1 cellular context compared by ENCODE assay signal in genomic region chr17:57984226-57984890, GRCh38.
TF ChIP-seq lines count a peak whose summit lies in the region.

No MANE protein-coding gene starts in this region.

TF ChIP-seq in WTC11, 78 proteins besides CTCF, POLR2A, EP300 and RAD21 (continued from another document):
- no peak for TF ChIP-seq ARID4B (CRISPR knock-in tag; IDR thresholded peaks at IDR 0.05; ENCODE audit: borderline replicate concordance)
- no peak for TF ChIP-seq PRDM15 (CRISPR knock-in tag; IDR thresholded peaks at IDR 0.05)
- TF ChIP-seq MYBL2 (CRISPR knock-in tag; IDR thresholded peaks at IDR 0.05) = no peak
- no peak for TF ChIP-seq ATF2 (CRISPR knock-in tag; IDR thresholded peaks at IDR 0.05; ENCODE audit: borderline replicate concordance, low read depth)
- no peak for TF ChIP-seq ZMAT4 (CRISPR knock-in tag; IDR thresholded peaks at IDR 0.05)
- no peak for TF ChIP-seq E2F5 (CRISPR knock-in tag; IDR thresholded peaks at IDR 0.05)
- TF ChIP-seq NFE2L1 (CRISPR knock-in tag; IDR thresholded peaks at IDR 0.05) = no peak
- TF ChIP-seq IRF2 (CRISPR knock-in tag; IDR thresholded peaks at IDR 0.05; ENCODE audit: borderline replicate concordance, low read depth) = no peak
- TF ChIP-seq PRRX2 (CRISPR knock-in tag; IDR thresholded peaks at IDR 0.05) = no peak
- no peak for TF ChIP-seq CDX4 (CRISPR knock-in tag; IDR thresholded peaks at IDR 0.05; ENCODE audit: borderline replicate concordance)
- TF ChIP-seq ZNF138 (CRISPR knock-in tag; conservative IDR thresholded peaks at IDR 0.05) = no peak
- TF ChIP-seq ZBTB43 (CRISPR knock-in tag; IDR thresholded peaks at IDR 0.05) = no peak
- no peak for TF ChIP-seq ZSCAN18 (CRISPR knock-in tag; IDR thresholded peaks at IDR 0.05)
- TF ChIP-seq ZNF416 (CRISPR knock-in tag; IDR thresholded peaks at IDR 0.05) = no peak
- no peak for TF ChIP-seq ZNF317 (CRISPR knock-in tag; IDR thresholded peaks at IDR 0.05; ENCODE audit: borderline replicate concordance, low read depth)
- TF ChIP-seq ZNF121 (CRISPR knock-in tag; IDR thresholded peaks at IDR 0.05) = no peak
- TF ChIP-seq MAX (CRISPR knock-in tag; IDR thresholded peaks at IDR 0.05) = no peak
TF ChIP-seq in WTC11: peak in this region for 0.
